Comparison of ENCODE assay signal across 20 cellular contexts in genomic region chr6:151027936-151028838, GRCh38.
DNase-seq lines count a peak whose midpoint lies in the region; ATAC-seq, FAIRE-seq and TF ChIP-seq lines count a peak whose summit lies in the region.
"Had no signal": no experiment of that assay in that cellular context is flagged by ENCODE, and none has a peak within 500 bp of the region (broad histone marks: within the 10 kb centered on the region; RNA-seq: fewer than 3 reads in every experiment).

No MANE protein-coding gene starts in this region.

- no peak for TF ChIP-seq CTCF in A549 (IDR thresholded peaks at IDR 0.05)
- TF ChIP-seq CTCF in right lobe of liver (IDR thresholded peaks at IDR 0.05): no peak

- no peaks in the 10 kb centered on the region for H3K27me3 ChIP-seq in right lobe of liver
- H3K27me3 ChIP-seq: breast epithelium, suprapubic skin had no signal

- H3K36me3 Mint-ChIP-seq in activated naive CD8-positive, alpha-beta T cell treated with anti-CD3 and anti-CD28 coated beads, Interleukin-2, amount 50 U/mL, for 24 hours (ENCODE audit: low read depth): peaks cover 63% of the 10 kb centered on the region
- H3K36me3 Mint-ChIP-seq in naive thymus-derived CD8-positive, alpha-beta T cell: peaks cover 0 to 18% (median 8%) of the 10 kb centered on the region in 3 donors

- CTCF ChIA-PET in A549 (lab: Yijun Ruan, JAX): interaction anchor here (1.1 to 3.6 kb wide), 3 partner anchors 14 to 296 kb away, joined by 4 to 22 read pairs (median 14); no protein-coding TSS in a partner anchor

- peaks cover 13% of the 10 kb centered on the region for H3K9me3 ChIP-seq in A549
- H3K9me3 ChIP-seq in right lobe of liver: no peaks in the 10 kb centered on the region
- H3K9me3 ChIP-seq: breast epithelium, suprapubic skin had no signal

- no peaks in the 10 kb centered on the region for H3K9me3 Mint-ChIP-seq in activated naive CD8-positive, alpha-beta T cell treated with anti-CD3 and anti-CD28 coated beads, Interleukin-2, amount 50 U/mL, for 24 hours
- H3K9me3 Mint-ChIP-seq in naive thymus-derived CD8-positive, alpha-beta T cell: no peaks in the 10 kb centered on the region
- H3K9me3 Mint-ChIP-seq: HFFc6 had no signal

- FAIRE-seq in A549 (lab: Jason Lieb, UNC) (no peak), GM18507 (lab: Jason Lieb, UNC) (peak; percentile 12)
- FAIRE-seq: endothelial cell of umbilical vein, urothelium cell line had no signal

- TF ChIP-seq EP300 in A549 (IDR thresholded peaks at IDR 0.05): no peak

- H3K4me3 ChIP-seq in A549 (no peak overlapping the region), right lobe of liver (no peak overlapping the region)
- H3K4me3 ChIP-seq: breast epithelium, suprapubic skin had no signal

- H3K4me1 ChIP-seq in A549: peaks cover 26% of the 10 kb centered on the region
- peaks cover 0 to 15% (median 2%) of the 10 kb centered on the region in 4 donors for H3K4me1 ChIP-seq in right lobe of liver
- H3K4me1 ChIP-seq: breast epithelium had no signal

- DNase-seq in A549 (ENCODE audit: low read depth in 1 of 2, low spot score in 1 of 2) (no peak), GM18507 (ENCODE audit: extremely low spot score, insufficient read length, low read depth) (no peak), right lobe of liver (no peak), retina (no peak), T-helper 9 cell (no peak)
- no peak for DNase-seq in activated naive CD8-positive, alpha-beta T cell treated with anti-CD3 and anti-CD28 coated beads, Interleukin-2, amount 50 U/mL, for 24 hours
- DNase-seq in naive thymus-derived CD8-positive, alpha-beta T cell: no peak
- DNase-seq: activated effector memory CD4-positive, alpha-beta T cell treated with anti-CD3 and anti-CD28 coated beads, Interleukin-2, amount 50 U/mL, for 16 hours; GF-D8; HFFc6; NCI-H1048; NCI-H187; NCI-H748 treated with DMSO at 0.1 percent for 48 hours; posterior cingulate gyrus had no signal

- H3K4me2 ChIP-seq in A549: peak overlapping the region; percentile 35

- no peak overlapping the region for H3K4me3 Mint-ChIP-seq in activated naive CD8-positive, alpha-beta T cell treated with anti-CD3 and anti-CD28 coated beads, Interleukin-2, amount 50 U/mL, for 24 hours
- H3K4me3 Mint-ChIP-seq in naive thymus-derived CD8-positive, alpha-beta T cell: no peak overlapping the region
- H3K4me3 Mint-ChIP-seq: HFFc6, nephron had no signal

- H3K27me3 Mint-ChIP-seq in activated naive CD8-positive, alpha-beta T cell treated with anti-CD3 and anti-CD28 coated beads, Interleukin-2, amount 50 U/mL, for 24 hours: no peaks in the 10 kb centered on the region
- no peaks in the 10 kb centered on the region for H3K27me3 Mint-ChIP-seq in naive thymus-derived CD8-positive, alpha-beta T cell

- no peak for TF ChIP-seq RAD21 in A549 (conservative IDR thresholded peaks at IDR 0.05 in 1 of 2, IDR thresholded peaks at IDR 0.05 in 1 of 2)

- ATAC-seq in A549: no peak; a peak in 2 of 6 replicates
- peak; percentile 64 for ATAC-seq in activated naive CD8-positive, alpha-beta T cell treated with anti-CD3 and anti-CD28 coated beads, Interleukin-2, amount 50 U/mL, for 24 hours
- peak in 3 of 4 donors; percentile 15 to 44 (median 34) for ATAC-seq in right lobe of liver
- no peak for ATAC-seq in HG03139 (IDR thresholded peaks at IDR 0.05; ENCODE audit: unreplicated experiment)
- no peak for ATAC-seq in naive thymus-derived CD8-positive, alpha-beta T cell

- no peak overlapping the region for H3K27ac Mint-ChIP-seq in activated naive CD8-positive, alpha-beta T cell treated with anti-CD3 and anti-CD28 coated beads, Interleukin-2, amount 50 U/mL, for 24 hours
- H3K27ac Mint-ChIP-seq in naive thymus-derived CD8-positive, alpha-beta T cell: no peak overlapping the region
- H3K27ac Mint-ChIP-seq: HFFc6 had no signal

- POLR2A ChIA-PET in A549 (lab: Yijun Ruan, JAX): no interaction called here
- POLR2A ChIA-PET in naive thymus-derived CD8-positive, alpha-beta T cell (lab: Charles Lee): no interaction called here

- WGBS in A549 (ENCODE audit: missing lambda C conversion rate): 93% methylated on average over 13 of the region's 15 CpGs
- WGBS in right lobe of liver (ENCODE audit: insufficient coverage, low coverage, low lambda C conversion rate, missing lambda C conversion rate): 96% methylated on average over 3 of the region's 15 CpGs

- H3K36me3 ChIP-seq in right lobe of liver: no peaks in the 10 kb centered on the region
- H3K36me3 ChIP-seq: breast epithelium, suprapubic skin had no signal

- intact Hi-C loops in right lobe of liver (cut with DNase I): no loop called here

- H3K27ac ChIP-seq in A549 (peak overlapping the region; percentile 75; a peak in 5 of 6 replicates), right lobe of liver (peak overlapping the region in 2 of 3 donors; percentile 12 to 27)
- H3K27ac ChIP-seq: breast epithelium, suprapubic skin had no signal

- TF ChIP-seq POLR2A in A549 (IDR thresholded peaks at IDR 0.05; ENCODE audit: low read length): no peak
- no peak for TF ChIP-seq POLR2A in right lobe of liver (IDR thresholded peaks at IDR 0.05)

- H3K4me1 Mint-ChIP-seq in activated naive CD8-positive, alpha-beta T cell treated with anti-CD3 and anti-CD28 coated beads, Interleukin-2, amount 50 U/mL, for 24 hours: peaks cover 8% of the 10 kb centered on the region
- peaks cover 0 to 1% (median 0%) of the 10 kb centered on the region in 4 donors for H3K4me1 Mint-ChIP-seq in naive thymus-derived CD8-positive, alpha-beta T cell

TF ChIP-seq in A549, 52 proteins besides CTCF, POLR2A, EP300 and RAD21:
- peak; percentile 5 for TF ChIP-seq MAFK (IDR thresholded peaks at IDR 0.05; ENCODE audit: partially characterized antibody)
- TF ChIP-seq PHF8 (IDR thresholded peaks at IDR 0.05; ENCODE audit: borderline replicate concordance, low read depth): no peak

Comparison
In these comparisons a context has a peak if more than half of its experiments do, and no peak if none do; other contexts are left out.
1. ATAC-seq: peak in activated naive CD8-positive, alpha-beta T cell treated with anti-CD3 and anti-CD28 coated beads, Interleukin-2, amount 50 U/mL, for 24 hours (single experiment) and right lobe of liver (3 of 4); none in A549 (0 of 2), HG03139 (single experiment) and naive thymus-derived CD8-positive, alpha-beta T cell (0 of 2).